In the genomic region with DNA sequence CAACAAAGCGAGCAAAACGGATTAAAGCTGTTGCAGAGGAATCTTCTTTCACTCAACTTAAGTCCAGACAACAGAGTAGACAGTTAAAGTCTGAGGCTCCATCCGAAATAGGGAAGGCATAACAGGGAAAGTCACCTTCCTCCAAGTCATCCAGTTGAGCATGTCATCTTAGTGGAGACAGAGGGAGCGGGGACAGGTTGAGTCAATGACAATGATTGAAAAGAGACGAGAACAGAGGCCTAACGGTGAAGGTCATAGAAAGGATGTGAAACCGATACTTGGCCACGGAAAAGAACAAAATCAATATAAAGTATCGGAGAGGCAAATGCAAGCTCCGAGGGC, we compare ENCODE assay signal across 7 cellular contexts. TPM values are rescaled to one million over a fixed set of nuclear protein-coding genes. Genes with fewer than 3 reads are reported as not detected.
DNase-seq lines count a peak whose midpoint lies in the region; ATAC-seq, FAIRE-seq and TF ChIP-seq lines count a peak whose summit lies in the region.

No MANE protein-coding gene starts in this region.

- peaks cover 9% of the 10 kb centered on the region for H3K4me1 ChIP-seq in GM12878 (ENCODE audit: control insufficient read depth, insufficient read depth, low read length)

- no peak for TF ChIP-seq RAD21 in GM12878 (IDR thresholded peaks at IDR 0.05; ENCODE audit: insufficient read depth, low read depth, low read length)

- peaks cover 5 to 29% of the 10 kb centered on the region in 2 experiments for H3K36me3 ChIP-seq in GM12878 (ENCODE audit: control insufficient read depth in 2 of 2, insufficient read depth in 2 of 2, low read length in 1 of 2)

- H3K27ac ChIP-seq in GM12878 (ENCODE audit: control insufficient read depth, insufficient read depth) (peak overlapping the region; percentile 72), temporal lobe (ENCODE audit: low read depth, low read length) (peak overlapping the region; percentile 88)

- CTCF ChIA-PET in GM12878 (lab: Yijun Ruan, JAX), result interaction anchor here (0.7 to 1.7 kb wide), 5 partner anchors 9 to 707 kb away, joined by 3 to 8 read pairs (median 3); no protein-coding TSS in a partner anchor

- peak; percentile 11 for ATAC-seq in GM18858 (IDR thresholded peaks at IDR 0.05; ENCODE audit: unreplicated experiment)
- no peak for ATAC-seq in GM12878
- ATAC-seq in left lobe of liver, result peak; percentile 41

- H3K79me2 ChIP-seq in GM12878 (ENCODE audit: control insufficient read depth, insufficient read depth, low read length), result peaks cover 46% of the 10 kb centered on the region

- DNase-seq in Kasumi-1 (lab: John Stamatoyannopoulos, UW) (peak; percentile 57 to 70), GM12878 (ENCODE audit: low read depth, low spot score) (no peak), left lobe of liver (ENCODE audit: low spot score) (no peak), DMS153 (lab: John Stamatoyannopoulos, UW) (no peak)
- no peak for DNase-seq in activated CD4-positive, alpha-beta T cell treated with anti-CD3 and anti-CD28 coated beads, Interleukin-2, amount 50 U/mL, for 4 hours

- H3K9me3 ChIP-seq in GM12878 (replicated peaks; ENCODE audit: control insufficient read depth, insufficient read depth, low read length), result no peaks in the 10 kb centered on the region

- SMC1A ChIA-PET in GM12878 (lab: Charles Lee; ENCODE audit: uncharacterized antibody, unreplicated experiment), result interaction anchor here (0.8 to 3.9 kb wide), 9 partner anchors 9 to 372 kb away, joined by 3 to 19 read pairs (median 4); a partner anchor contains a TSS

- H4K20me1 ChIP-seq in GM12878 (ENCODE audit: control insufficient read depth, insufficient read depth), result peaks cover 2% of the 10 kb centered on the region; the same call in 1 of the 2 replicates

- BruUV-seq in GM12878 (replicated peaks; lab: Mats Ljungman, UMichigan), result no TSS peak

- WGBS in GM12878 (ENCODE audit: insufficient coverage, insufficient replicate concordance, low lambda C conversion rate, missing lambda C conversion rate), result under 1% methylated on average over 9 of the region's 10 CpGs

- H3K4me3 ChIP-seq in GM12878, result peak overlapping the region; percentile 96

- no peak for TF ChIP-seq EP300 in GM12878 (IDR thresholded peaks at IDR 0.05; ENCODE audit: borderline replicate concordance in 1 of 2, control insufficient read depth in 1 of 2, low read depth in 2 of 2, low read length in 2 of 2)

- in situ Hi-C loops in GM12878 (cut with MboI), result loop anchor here (25.0 kb wide), 1 partner anchor 1551 kb away; a partner anchor contains a TSS

- intact Hi-C loops in GM12878 (cut with micrococcal nuclease; ENCODE audit: unreplicated experiment), result loop anchor here (2.0 to 5.0 kb wide), 2 partner anchors 26 to 796 kb away; a partner anchor contains a TSS

- H2AFZ ChIP-seq in GM12878 (ENCODE audit: control insufficient read depth, low read depth, low read length), result peak overlapping the region; percentile 56

- TF ChIP-seq POLR2A in GM12878 (IDR thresholded peaks at IDR 0.05; ENCODE audit: low read depth, low read length), result no peak

- H3K4me2 ChIP-seq in GM12878 (ENCODE audit: control insufficient read depth, insufficient read depth), result peak overlapping the region; percentile 76

- RAD21 ChIA-PET in GM12878 (lab: Charles Lee; ENCODE audit: unreplicated experiment), result interaction anchor here (0.7 to 1.6 kb wide), 2 partner anchors 9 to 27 kb away, joined by 3 to 7 read pairs; no protein-coding TSS in a partner anchor

- POLR2A ChIA-PET in GM12878 (lab: Charles Lee), result interaction anchor here (0.6 to 2.8 kb wide), 8 partner anchors 10 to 871 kb away, joined by 3 to 14 read pairs (median 4); a partner anchor contains a TSS

- H3K27me3 ChIP-seq in GM12878 (replicated peaks in 1 of 2; ENCODE audit: control insufficient read depth in 2 of 2, insufficient read depth in 2 of 2, low read length in 1 of 2), result no peaks in the 10 kb centered on the region

- no peak for TF ChIP-seq CTCF in GM12878 (IDR thresholded peaks at IDR 0.05 in 2 of 3, conservative IDR thresholded peaks at IDR 0.05 in 1 of 3; ENCODE audit: control insufficient read depth in 2 of 3, extremely low read depth in 1 of 3, insufficient read depth in 1 of 3, low read depth in 3 of 3, low read length in 3 of 3)

- FAIRE-seq in GM12878 (lab: Jason Lieb, UNC), result no peak

- peak overlapping the region; percentile 73 for H3K9ac ChIP-seq in GM12878 (ENCODE audit: control insufficient read depth, insufficient read depth, low read length)

TF ChIP-seq in GM12878, 131 proteins besides CTCF, POLR2A, EP300 and RAD21 (continues in another document):
- TF ChIP-seq ETV6 (conservative IDR thresholded peaks at IDR 0.05 in 1 of 2, IDR thresholded peaks at IDR 0.05 in 1 of 2; ENCODE audit: borderline replicate concordance in 1 of 2, low read depth in 1 of 2), result no peak
- no peak for TF ChIP-seq ZNF217 (IDR thresholded peaks at IDR 0.05)
- no peak for TF ChIP-seq SMARCA5 (IDR thresholded peaks at IDR 0.05)
- TF ChIP-seq IRF4 (IDR thresholded peaks at IDR 0.05; ENCODE audit: low read depth, low read length), result 0 out of 2 replicates have a peak, but pooled peaks have one; percentile 4
- peak; percentile 52; the same call in 1 of the 2 replicates for TF ChIP-seq SPI1 (IDR thresholded peaks at IDR 0.05; ENCODE audit: borderline replicate concordance, insufficient read depth, low read depth, low read length)

RNA-seq across cellular contexts. Expression of a gene that starts 0.4 kb away (rescaled TPM):
- total RNA-seq in GM12878 (2013; cell fraction: nucleolus; rRNA removed), result 9.8 and 11.3 TPM in 2 replicates
- 11.5 and 14.9 TPM in 2 replicates for total RNA-seq in GM12878 (2014; rRNA removed)
- total RNA-seq in GM12878 (2014; rRNA removed; fragmentation: Illumina TruSeq; extraction: Trizol), result 11.9 and 13.7 TPM in 2 replicates
- total RNA-seq in GM12878 (2021), result 26.6 and 30.1 TPM in 2 replicates
- 8.9 TPM for polyA plus RNA-seq in GM12878 (2011; ENCODE audit: low read depth)
- polyA plus RNA-seq in GM12878 (2011; rRNA removed), result 21.3 and 48.8 TPM in 2 replicates
- polyA plus RNA-seq in GM12878 (2011; cell fraction: cytosol; rRNA removed), result 11.7 and 14.2 TPM in 2 replicates
- polyA plus RNA-seq in GM12878 (2011; cell fraction: nucleus; rRNA removed), result 9.6 and 11.6 TPM in 2 replicates
- polyA plus RNA-seq in GM12878 (2012), result 24.0 and 32.5 TPM in 2 replicates
- 19.8 and 25.8 TPM in 2 replicates for polyA plus RNA-seq in GM12878 (2014; fragmentation: Illumina TruSeq; extraction: Trizol)
- polyA plus RNA-seq in GM12878 (2014; fragmentation: Nextera tagmentation; extraction: Ambion mirVana), result 10 to 100 TPM; 35.7 to 44.0 TPM
- polyA plus RNA-seq in GM12878 (2014; rRNA removed), result 31.6 and 42.0 TPM in 2 replicates
- polyA plus RNA-seq in GM12878 (2016; fragmentation: Nextera tagmentation; extraction: Ambion mirVana), result 10 to 100 TPM; 55.7 to 67.0 TPM
- 2.2 and 3.2 TPM in 2 replicates for polyA minus RNA-seq in GM12878 (2011; rRNA and poly(A)+ RNA removed)
- polyA minus RNA-seq in GM12878 (2011; cell fraction: cytosol; rRNA and poly(A)+ RNA removed), result 3.3 and 4.0 TPM in 2 replicates
- polyA minus RNA-seq in GM12878 (2011; cell fraction: nucleus; rRNA and poly(A)+ RNA removed), result 3.4 and 4.9 TPM in 2 replicates
- total RNA-seq in left lobe of liver, result 30.0 TPM
- total RNA-seq in temporal lobe, result 34.9 TPM

RNA-seq across cellular contexts. Expression of a gene that starts 5.7 kb away (rescaled TPM):
- 669 and 679 TPM in 2 replicates for total RNA-seq in GM12878 (2013; cell fraction: nucleolus; rRNA removed)
- total RNA-seq in GM12878 (2014; rRNA removed) (3,129 and 3,391 TPM in 2 replicates), GM12878 (2014; rRNA removed; fragmentation: Illumina TruSeq; extraction: Trizol) (3,939 and 4,064 TPM in 2 replicates), GM12878 (2021) (2,307 and 2,345 TPM in 2 replicates), left lobe of liver (418 TPM), temporal lobe (922 TPM)
- 3,607 TPM for polyA plus RNA-seq in GM12878 (2011; ENCODE audit: low read depth)
- polyA plus RNA-seq in GM12878 (2011; rRNA removed) (4,363 and 5,610 TPM in 2 replicates), GM12878 (2014; fragmentation: Illumina TruSeq; extraction: Trizol) (3,300 and 3,786 TPM in 2 replicates), GM12878 (2014; fragmentation: Nextera tagmentation; extraction: Ambion mirVana) (1,000 to 10,000 TPM; 3,193 to 4,110 TPM), GM12878 (2014; rRNA removed) (3,404 and 3,644 TPM in 2 replicates), GM12878 (2016; fragmentation: Nextera tagmentation; extraction: Ambion mirVana) (1,000 to 10,000 TPM; 1,396 to 1,427 TPM)
- polyA plus RNA-seq in GM12878 (2011; cell fraction: cytosol; rRNA removed), result 3,902 and 3,904 TPM in 2 replicates
- 1,396 and 1,746 TPM in 2 replicates for polyA plus RNA-seq in GM12878 (2011; cell fraction: nucleus; rRNA removed)
- 4,706 and 5,163 TPM in 2 replicates for polyA plus RNA-seq in GM12878 (2012)
- 1,774 and 2,431 TPM in 2 replicates for polyA minus RNA-seq in GM12878 (2011; rRNA and poly(A)+ RNA removed)
- 509 and 557 TPM in 2 replicates for polyA minus RNA-seq in GM12878 (2011; cell fraction: cytosol; rRNA and poly(A)+ RNA removed)
- 369 and 448 TPM in 2 replicates for polyA minus RNA-seq in GM12878 (2011; cell fraction: nucleus; rRNA and poly(A)+ RNA removed)

RNA-seq across cellular contexts. Expression of a gene that starts 26.1 kb away (rescaled TPM):
- 145 and 168 TPM in 2 replicates for total RNA-seq in GM12878 (2013; cell fraction: nucleolus; rRNA removed)
- total RNA-seq in GM12878 (2014; rRNA removed), result 67.4 and 72.6 TPM in 2 replicates
- 32.3 and 35.9 TPM in 2 replicates for total RNA-seq in GM12878 (2014; rRNA removed; fragmentation: Illumina TruSeq; extraction: Trizol)
- total RNA-seq in GM12878 (2021), result 58.7 and 61.9 TPM in 2 replicates
- polyA plus RNA-seq in GM12878 (2011; ENCODE audit: low read depth), result 19.8 TPM
- 80.4 and 82.4 TPM in 2 replicates for polyA plus RNA-seq in GM12878 (2011; rRNA removed)
- polyA plus RNA-seq in GM12878 (2011; cell fraction: cytosol; rRNA removed), result 36.6 and 40.7 TPM in 2 replicates
- 26.3 and 28.1 TPM in 2 replicates for polyA plus RNA-seq in GM12878 (2011; cell fraction: nucleus; rRNA removed)
- 27.1 and 40.3 TPM in 2 replicates for polyA plus RNA-seq in GM12878 (2012)
- polyA plus RNA-seq in GM12878 (2014; fragmentation: Illumina TruSeq; extraction: Trizol), result 27.3 and 38.5 TPM in 2 replicates
- 10 to 100 TPM in 1 of 2 experiments, 1 to 10 TPM in 1; 9.0 to 21.1 TPM for polyA plus RNA-seq in GM12878 (2014; fragmentation: Nextera tagmentation; extraction: Ambion mirVana)
- 46.6 and 49.3 TPM in 2 replicates for polyA plus RNA-seq in GM12878 (2014; rRNA removed)
- polyA plus RNA-seq in GM12878 (2016; fragmentation: Nextera tagmentation; extraction: Ambion mirVana), result 10 to 100 TPM; 45.8 to 49.5 TPM
- polyA minus RNA-seq in GM12878 (2011; rRNA and poly(A)+ RNA removed), result 85.1 and 87.1 TPM in 2 replicates
- 34.5 and 40.8 TPM in 2 replicates for polyA minus RNA-seq in GM12878 (2011; cell fraction: cytosol; rRNA and poly(A)+ RNA removed)
- 144 and 255 TPM in 2 replicates for polyA minus RNA-seq in GM12878 (2011; cell fraction: nucleus; rRNA and poly(A)+ RNA removed)
- total RNA-seq in left lobe of liver, result 28.5 TPM
- total RNA-seq in temporal lobe, result 61.5 TPM

Comparison
In these comparisons a context has a peak if more than half of its experiments do, and no peak if none do; other contexts are left out.
1. DNase-seq: peak in Kasumi-1 (2 of 2); none in GM12878 (single experiment), left lobe of liver (single experiment), DMS153 (single experiment) and activated CD4-positive, alpha-beta T cell treated with anti-CD3 and anti-CD28 coated beads, Interleukin-2, amount 50 U/mL, for 4 hours (0 of 2).